ENCODE assay signal across 8 cellular contexts in genomic region chr7:116671681-116672595, GRCh38. TPM values are rescaled to one million over a fixed set of nuclear protein-coding genes. Genes with fewer than 3 reads are reported as not detected.
DNase-seq lines count a peak whose midpoint lies in the region; ATAC-seq and TF ChIP-seq lines count a peak whose summit lies in the region.

Gene MET, plus strand, starts transcription at chr7:116672196. Its CDS starts 26,889 bp downstream, at chr7:116699085.

- peak; percentile 75 for DNase-seq in AG10803 (ENCODE audit: low read depth)
- peak; percentile 76 for DNase-seq in NCI-H2196 (lab: John Stamatoyannopoulos, UW; ENCODE audit: unreplicated experiment)
- DNase-seq in activated T-cell treated with anti-CD3 and anti-CD28 coated beads, Interleukin-2, amount 50 U/mL, for 24 hours: peak; percentile 53
- DNase-seq in fibroblast of pulmonary artery (ENCODE audit: low read depth): peak; percentile 73
- peak in 2 of 9 donors; percentile 11 to 57 for DNase-seq in naive thymus-derived CD4-positive, alpha-beta T cell

- no peaks in the 10 kb centered on the region for H3K9me3 ChIP-seq in naive thymus-derived CD4-positive, alpha-beta T cell (ENCODE audit: control insufficient read depth in 2 of 3, low read length in 3 of 3)

- peaks cover 15% of the 10 kb centered on the region for H3K4me1 Mint-ChIP-seq in activated T-cell treated with anti-CD3 and anti-CD28 coated beads, Interleukin-2, amount 50 U/mL, for 24 hours (ENCODE audit: low read depth)
- H3K4me1 Mint-ChIP-seq in naive thymus-derived CD4-positive, alpha-beta T cell: peaks cover 0 to 12% (median 4%) of the 10 kb centered on the region in 7 donors

- no peaks in the 10 kb centered on the region for H3K9me3 Mint-ChIP-seq in activated T-cell treated with anti-CD3 and anti-CD28 coated beads, Interleukin-2, amount 50 U/mL, for 24 hours
- peaks cover 0 to 2% (median 0%) of the 10 kb centered on the region in 11 donors for H3K9me3 Mint-ChIP-seq in naive thymus-derived CD4-positive, alpha-beta T cell

- no peaks in the 10 kb centered on the region for H3K27me3 ChIP-seq in naive thymus-derived CD4-positive, alpha-beta T cell (ENCODE audit: control insufficient read depth in 2 of 2, insufficient read depth in 2 of 2, low read length in 2 of 2)

- intact Hi-C loops in naive thymus-derived CD4-positive, alpha-beta T cell (cut with micrococcal nuclease): loop anchor here in 1 of 2 donors (5.0 kb wide), 1 partner anchor 115 kb away; no protein-coding TSS in a partner anchor

- peak within 1 kb of the TSS; percentile 77 for H3K4me3 ChIP-seq in AG10803 (ENCODE audit: low read length)
- peak within 1 kb of the TSS; percentile 69 for H3K4me3 ChIP-seq in fibroblast of pulmonary artery (replicated peaks; ENCODE audit: low read depth, low read length)
- no peak within 1 kb of the TSS for H3K4me3 ChIP-seq in naive thymus-derived CD4-positive, alpha-beta T cell (ENCODE audit: low read length)

- TF ChIP-seq CTCF in AG10803 (conservative IDR thresholded peaks at IDR 0.05; ENCODE audit: low read length) (peak; percentile 67), fibroblast of pulmonary artery (IDR thresholded peaks at IDR 0.05; ENCODE audit: low read length, missing control alignments) (peak; percentile 48)

- H3K36me3 ChIP-seq in naive thymus-derived CD4-positive, alpha-beta T cell (ENCODE audit: control insufficient read depth in 2 of 3, insufficient read depth in 3 of 3, low read length in 3 of 3): no peaks in the 10 kb centered on the region

- POLR2A ChIA-PET in naive thymus-derived CD4-positive, alpha-beta T cell (lab: Charles Lee): no interaction called here

- no peak within 1 kb of the TSS for H3K27ac Mint-ChIP-seq in activated T-cell treated with anti-CD3 and anti-CD28 coated beads, Interleukin-2, amount 50 U/mL, for 24 hours
- H3K27ac Mint-ChIP-seq in naive thymus-derived CD4-positive, alpha-beta T cell: no peak within 1 kb of the TSS

- peaks cover 76% of the 10 kb centered on the region for H3K27me3 Mint-ChIP-seq in activated T-cell treated with anti-CD3 and anti-CD28 coated beads, Interleukin-2, amount 50 U/mL, for 24 hours
- peaks cover 48 to 78% (median 63%) of the 10 kb centered on the region in 5 donors for H3K27me3 Mint-ChIP-seq in naive thymus-derived CD4-positive, alpha-beta T cell

- no peak within 1 kb of the TSS for H3K27ac ChIP-seq in naive thymus-derived CD4-positive, alpha-beta T cell (ENCODE audit: low read depth, low read length)
- H3K27ac ChIP-seq in temporal lobe (ENCODE audit: low read depth, low read length): peak within 1 kb of the TSS; percentile 66

- CTCF ChIA-PET in naive thymus-derived CD4-positive, alpha-beta T cell (lab: Charles Lee): no interaction called here

- H3K4me3 Mint-ChIP-seq in activated T-cell treated with anti-CD3 and anti-CD28 coated beads, Interleukin-2, amount 50 U/mL, for 24 hours: peak within 1 kb of the TSS; percentile 66
- peak within 1 kb of the TSS in 9 of 10 donors; percentile 8 to 80 (median 45) for H3K4me3 Mint-ChIP-seq in naive thymus-derived CD4-positive, alpha-beta T cell

- no peaks in the 10 kb centered on the region for H3K4me1 ChIP-seq in naive thymus-derived CD4-positive, alpha-beta T cell (ENCODE audit: control insufficient read depth in 2 of 2, insufficient read depth in 2 of 2, low read length in 2 of 2)

- no peaks in the 10 kb centered on the region for H3K36me3 Mint-ChIP-seq in activated T-cell treated with anti-CD3 and anti-CD28 coated beads, Interleukin-2, amount 50 U/mL, for 24 hours (ENCODE audit: low read depth)
- H3K36me3 Mint-ChIP-seq in naive thymus-derived CD4-positive, alpha-beta T cell: no peaks in the 10 kb centered on the region

- ATAC-seq in GM18867 (IDR thresholded peaks at IDR 0.05; ENCODE audit: unreplicated experiment) (peak; percentile 95), HG03060 (IDR thresholded peaks at IDR 0.05; ENCODE audit: low read depth, unreplicated experiment) (peak; percentile 71)
- ATAC-seq in naive thymus-derived CD4-positive, alpha-beta T cell: peak; percentile 84

RNA-seq across cellular contexts. Expression of gene MET, which starts in this region (rescaled TPM):
- total RNA-seq in naive thymus-derived CD4-positive, alpha-beta T cell: 1 to 10 TPM in 1 of 5 experiments, under 1 TPM in 2, not detected in 2; 0.19 to 1.0 (median 0.73) TPM
- polyA plus RNA-seq in naive thymus-derived CD4-positive, alpha-beta T cell: not detected
- 1.7 TPM for total RNA-seq in temporal lobe
